Comparison of ENCODE assay signal across 12 cellular contexts in genomic region chr10:81838950-81839349, GRCh38. TPM values are rescaled to one million over a fixed set of nuclear protein-coding genes. Genes with fewer than 3 reads are reported as not detected.
DNase-seq lines count a peak whose midpoint lies in the region; ATAC-seq and TF ChIP-seq lines count a peak whose summit lies in the region.
"Had no signal": no experiment of that assay in that cellular context is flagged by ENCODE, and none has a peak within 500 bp of the region (broad histone marks: within the 10 kb centered on the region; RNA-seq: fewer than 3 reads in every experiment).

No MANE protein-coding gene starts in this region.

- H3K36me3 Mint-ChIP-seq in Calu3 (ENCODE audit: insufficient read depth, unreplicated experiment) (no peaks in the 10 kb centered on the region), nephron progenitor cell (ENCODE audit: low read depth) (no peaks in the 10 kb centered on the region)
- H3K36me3 Mint-ChIP-seq: CD8-positive, alpha-beta T cell had no signal

- peak; percentile 36 for DNase-seq in Calu3
- DNase-seq in HT-29 (ENCODE audit: low spot score), result peak; percentile 29
- peak; percentile 10 for DNase-seq in brain microvascular endothelial cell
- peak; percentile 20 for DNase-seq in nephron progenitor cell
- no peak for DNase-seq in foreskin keratinocyte
- no peak for DNase-seq in G401 (ENCODE audit: low spot score)
- DNase-seq: activated B cell treated with CpG ODN at 0.5 μM for 24 hours; activated T-cell treated with anti-CD3 and anti-CD28 coated beads, Interleukin-2, amount 50 U/mL, for 1 hour; CD8-positive, alpha-beta T cell; SIG-M5 had no signal

- intact Hi-C loops in Calu3 (cut with micrococcal nuclease; ENCODE audit: unreplicated experiment), result loop anchor here (2.0 kb wide), 2 partner anchors 986 to 1140 kb away; no protein-coding TSS in a partner anchor

- H3K4me1 ChIP-seq in foreskin keratinocyte, result no peaks in the 10 kb centered on the region

- TF ChIP-seq CTCF in Calu3 (IDR thresholded peaks at IDR 0.05; ENCODE audit: unreplicated experiment), result peak; percentile 46
- peak; percentile 44 for TF ChIP-seq CTCF in brain microvascular endothelial cell (IDR thresholded peaks at IDR 0.05; ENCODE audit: low read depth, low read length, missing control alignments)
- peak; percentile 40 for TF ChIP-seq CTCF in nephron progenitor cell (IDR thresholded peaks at IDR 0.05)
- TF ChIP-seq CTCF in foreskin keratinocyte (conservative IDR thresholded peaks at IDR 0.05), result no peak

- no peaks in the 10 kb centered on the region for H3K9me3 Mint-ChIP-seq in Calu3 (ENCODE audit: low read depth, unreplicated experiment)
- no peaks in the 10 kb centered on the region for H3K9me3 Mint-ChIP-seq in nephron progenitor cell
- H3K9me3 Mint-ChIP-seq: activated B cell treated with CpG ODN at 0.5 μM for 24 hours; CD8-positive, alpha-beta T cell had no signal

- H3K27ac Mint-ChIP-seq in Calu3 (ENCODE audit: unreplicated experiment) (no peak overlapping the region), nephron progenitor cell (no peak overlapping the region)
- H3K27ac Mint-ChIP-seq: activated B cell treated with CpG ODN at 0.5 μM for 24 hours; CD8-positive, alpha-beta T cell had no signal

- no peaks in the 10 kb centered on the region for H3K27me3 Mint-ChIP-seq in Calu3 (ENCODE audit: unreplicated experiment)
- no peaks in the 10 kb centered on the region for H3K27me3 Mint-ChIP-seq in nephron progenitor cell (ENCODE audit: low read depth, poor library complexity)
- H3K27me3 Mint-ChIP-seq: activated B cell treated with CpG ODN at 0.5 μM for 24 hours had no signal

- no peak for ATAC-seq in foreskin keratinocyte
- no peak for ATAC-seq in GM21619 (IDR thresholded peaks at IDR 0.05; ENCODE audit: unreplicated experiment)
- no peak for ATAC-seq in GM18867 (IDR thresholded peaks at IDR 0.05; ENCODE audit: unreplicated experiment)
- ATAC-seq: CD8-positive, alpha-beta T cell had no signal

- H3K4me3 Mint-ChIP-seq in Calu3 (ENCODE audit: low read depth, unreplicated experiment) (no peak overlapping the region), nephron progenitor cell (no peak overlapping the region)
- H3K4me3 Mint-ChIP-seq: activated B cell treated with CpG ODN at 0.5 μM for 24 hours; CD8-positive, alpha-beta T cell had no signal

- H3K4me1 Mint-ChIP-seq in Calu3 (ENCODE audit: low read depth, unreplicated experiment), result peaks cover 16% of the 10 kb centered on the region
- H3K4me1 Mint-ChIP-seq in nephron progenitor cell, result peaks cover 6% of the 10 kb centered on the region
- H3K4me1 Mint-ChIP-seq: activated B cell treated with CpG ODN at 0.5 μM for 24 hours had no signal

- in situ Hi-C loops in brain microvascular endothelial cell (cut with HindIII; ENCODE audit: low pct_ligation_motif_present, low sequenced_read_pairs) (no loop called here), G401 (cut with HindIII; ENCODE audit: low sequenced_read_pairs) (no loop called here)

- BruUV-seq in Calu3 (replicated peaks; lab: Mats Ljungman, UMichigan), result no TSS peak

- H3K27ac ChIP-seq in brain microvascular endothelial cell, result no peak overlapping the region
- H3K27ac ChIP-seq in foreskin keratinocyte, result no peak overlapping the region

- H3K36me3 ChIP-seq in brain microvascular endothelial cell (replicated peaks), result no peaks in the 10 kb centered on the region

- CTCF ChIA-PET in Calu3 (lab: Charles Lee), result interaction anchor here (0.7 kb wide), 2 partner anchors 142 to 1139 kb away, joined by 3 to 4 read pairs; no protein-coding TSS in a partner anchor

- no peak overlapping the region for H3K4me3 ChIP-seq in brain microvascular endothelial cell (ENCODE audit: low read depth, low read length)

- H3K27me3 ChIP-seq in brain microvascular endothelial cell (replicated peaks) (no peaks in the 10 kb centered on the region), foreskin keratinocyte (no peaks in the 10 kb centered on the region)

RNA-seq across cellular contexts. Expression of gene NRG3, which starts 36.0 kb away (rescaled TPM):
- total RNA-seq in Calu3 (2022) (35.3 and 46.3 TPM in 2 replicates), foreskin keratinocyte (not detected in 2 replicates)
- not detected in 2 replicates for total RNA-seq in HT-29 (2014; rRNA removed; shearing (Covaris generic))
- not detected in 2 replicates for polyA plus RNA-seq in foreskin keratinocyte
- total RNA-seq in G401 (2014; rRNA removed; shearing (Covaris generic)), result not detected in 2 replicates
- total RNA-seq: activated B cell treated with CpG ODN at 0.5 μM for 24 hours; CD8-positive, alpha-beta T cell had no signal

Comparison
In these comparisons a context has a peak if more than half of its experiments do, and no peak if none do; other contexts are left out.
1. DNase-seq: peak in Calu3 (single experiment), HT-29 (single experiment), brain microvascular endothelial cell (single experiment) and nephron progenitor cell (single experiment); none in foreskin keratinocyte (0 of 2) and G401 (single experiment).
2. RNA of gene NRG3, which starts 36.0 kb away (total RNA-seq): 35.3 to 46.3 TPM in Calu3; not detected in HT-29, not detected in foreskin keratinocyte and not detected in G401; every median in the first group is over 10 times any median in the second.